8 cellular contexts compared by ENCODE assay signal in genomic region chr11:311008-311748, GRCh38. TPM values are rescaled to one million over a fixed set of nuclear protein-coding genes. Genes with fewer than 3 reads are reported as not detected.
DNase-seq lines count a peak whose midpoint lies in the region; ATAC-seq and TF ChIP-seq lines count a peak whose summit lies in the region.
"Not testable (repeated sequence)": the region's sequence is repeated elsewhere in the genome, so short reads cannot be mapped to it uniquely, and the experiment has no call there.
"Had no signal": no experiment of that assay in that cellular context is flagged by ENCODE, and none has a peak within 500 bp of the region (broad histone marks: within the 10 kb centered on the region; RNA-seq: fewer than 3 reads in every experiment).

No MANE protein-coding gene starts in this region.

- not testable (repeated sequence) for H3K27ac ChIP-seq in fibroblast of lung (ENCODE audit: insufficient read depth, low read length)

- H3K79me2 ChIP-seq in fibroblast of lung (ENCODE audit: control insufficient read depth, insufficient read depth, low read length): peaks cover 19% of the 10 kb centered on the region

- H3K9me3 Mint-ChIP-seq in memory B cell: not testable (repeated sequence)

- not testable (repeated sequence) for TF ChIP-seq CTCF in fibroblast of lung (conservative IDR thresholded peaks at IDR 0.05 in 1 of 2, IDR thresholded peaks at IDR 0.05 in 1 of 2; ENCODE audit: low read depth in 1 of 2, low read length in 2 of 2)

- H3K9ac ChIP-seq in adipocyte (ENCODE audit: low read length): peak overlapping the region; percentile 79
- H3K9ac ChIP-seq in fibroblast of lung (ENCODE audit: insufficient read depth, low read length): peak overlapping the region; percentile 53

- not testable (repeated sequence) for H3K27me3 ChIP-seq in adipocyte (replicated peaks; ENCODE audit: control insufficient read depth, insufficient read depth, low read length); fibroblast of lung (ENCODE audit: control insufficient read depth, insufficient read depth, low read length)

- H3K36me3 Mint-ChIP-seq in T-helper 17 cell (ENCODE audit: low read depth): peaks cover 14% of the 10 kb centered on the region
- not testable (repeated sequence) for H3K36me3 Mint-ChIP-seq in memory B cell

- H3K4me1 ChIP-seq in adipocyte (ENCODE audit: control insufficient read depth, insufficient read depth, low read length) (peaks cover 29% of the 10 kb centered on the region), fibroblast of lung (ENCODE audit: control insufficient read depth, extremely low read depth, insufficient read depth, low read length) (peaks cover 10% of the 10 kb centered on the region)

- not testable (repeated sequence) for H4K20me1 ChIP-seq in fibroblast of lung (ENCODE audit: control insufficient read depth, extremely low read depth, insufficient read depth, low read length)

- H3K4me2 ChIP-seq in fibroblast of lung (ENCODE audit: extremely low read depth, insufficient read depth, low read length): peak overlapping the region; percentile 48

- ATAC-seq in GM18502 (IDR thresholded peaks at IDR 0.05; ENCODE audit: poor library complexity, unreplicated experiment): peak; percentile 42
- peak; percentile 47 for ATAC-seq in HG03045 (IDR thresholded peaks at IDR 0.05; ENCODE audit: unreplicated experiment)
- ATAC-seq in T-helper 17 cell: peak; percentile 32
- peak; percentile 48 for ATAC-seq in memory B cell (ENCODE audit: low read depth)
- ATAC-seq in sciatic nerve: peak; percentile 4

- not testable (repeated sequence) for H3K36me3 ChIP-seq in adipocyte (ENCODE audit: control insufficient read depth, insufficient read depth, low read length, severe bottlenecking); fibroblast of lung (ENCODE audit: control insufficient read depth, insufficient read depth, low read length)

- peak overlapping the region; percentile 98 for H3K27ac Mint-ChIP-seq in T-helper 17 cell
- not testable (repeated sequence) for H3K27ac Mint-ChIP-seq in memory B cell

- not testable (repeated sequence) for DNase-seq in T-helper 17 cell; adipocyte (ENCODE audit: low read depth); fibroblast of lung (ENCODE audit: low read depth in 2 of 2); memory B cell (ENCODE audit: low spot score in 2 of 2); sciatic nerve (ENCODE audit: low spot score)

- intact Hi-C loops in sciatic nerve (cut with DNase I): not testable (repeated sequence)

- H2AFZ ChIP-seq in fibroblast of lung (ENCODE audit: low read length): not testable (repeated sequence)

- H3K4me1 Mint-ChIP-seq in T-helper 17 cell: peaks cover 48% of the 10 kb centered on the region
- H3K4me1 Mint-ChIP-seq in memory B cell: peaks cover 30% of the 10 kb centered on the region

- H3K4me3 ChIP-seq in adipocyte (ENCODE audit: low read length) (peak overlapping the region; percentile 52), fibroblast of lung (replicated peaks in 1 of 4; ENCODE audit: control extremely low read depth in 1 of 4, insufficient read depth in 1 of 4, low read depth in 3 of 4, low read length in 4 of 4) (peak overlapping the region in 2 of 4 experiments; percentile 26 to 35)

- not testable (repeated sequence) for H3K9me3 ChIP-seq in T-helper 17 cell (ENCODE audit: control insufficient read depth, low read length, poor library complexity, severe bottlenecking); adipocyte (ENCODE audit: control insufficient read depth, low read length); fibroblast of lung (ENCODE audit: control insufficient read depth, insufficient read depth, low read depth, low read length)

- not testable (repeated sequence) for H3K27me3 Mint-ChIP-seq in T-helper 17 cell, memory B cell

- H3K4me3 Mint-ChIP-seq in T-helper 17 cell (peak overlapping the region; percentile 99), memory B cell (peak overlapping the region; percentile 68)

RNA-seq across cellular contexts. Expression of gene IFITM1, which starts 2.7 kb away (rescaled TPM):
- total RNA-seq in T-helper 17 cell (100 to 1,000 TPM; 344 to 363 TPM), fibroblast of lung (21.1 and 41.6 TPM in 2 replicates), sciatic nerve (344 TPM)
- 54.9 and 93.0 TPM in 2 replicates for polyA plus RNA-seq in fibroblast of lung
- 57.9 and 94.3 TPM in 2 replicates for polyA plus RNA-seq in fibroblast of lung (2012)
- 219 and 381 TPM in 2 replicates for polyA minus RNA-seq in fibroblast of lung (ENCODE audit: low replicate concordance)

RNA-seq across cellular contexts. Expression of gene IFITM2, which starts 3.6 kb away (rescaled TPM):
- total RNA-seq in T-helper 17 cell (100 to 1,000 TPM; 550 to 570 TPM), fibroblast of lung (51.2 and 96.8 TPM in 2 replicates), sciatic nerve (853 TPM)
- 434 and 714 TPM in 2 replicates for polyA plus RNA-seq in fibroblast of lung
- 815 and 1,567 TPM in 2 replicates for polyA plus RNA-seq in fibroblast of lung (2012)
- 887 and 1,750 TPM in 2 replicates for polyA minus RNA-seq in fibroblast of lung (ENCODE audit: low replicate concordance)

RNA-seq across cellular contexts. Expression of gene IFITM3, which starts 9.5 kb away (rescaled TPM):
- total RNA-seq in T-helper 17 cell (10 to 100 TPM in 1 of 2 donors, 1 to 10 TPM in 1; 2.5 to 25.2 TPM), fibroblast of lung (74.1 and 76.0 TPM in 2 replicates), sciatic nerve (1,044 TPM)
- 482 and 876 TPM in 2 replicates for polyA plus RNA-seq in fibroblast of lung
- 1,434 and 2,771 TPM in 2 replicates for polyA plus RNA-seq in fibroblast of lung (2012)
- 1,383 and 3,346 TPM in 2 replicates for polyA minus RNA-seq in fibroblast of lung (ENCODE audit: low replicate concordance)

RNA-seq across cellular contexts. Expression of gene IFITM5, which starts 11.9 kb away (rescaled TPM):
- total RNA-seq in T-helper 17 cell (not detected), fibroblast of lung (0.50 TPM in 1 of 2 replicates, not detected in the other), sciatic nerve (not detected)
- polyA plus RNA-seq in fibroblast of lung: not detected in 2 replicates
- not detected in 2 replicates for polyA plus RNA-seq in fibroblast of lung (2012)
- not detected in 2 replicates for polyA minus RNA-seq in fibroblast of lung (ENCODE audit: low replicate concordance)
- total RNA-seq: urinary bladder had no signal
- polyA plus RNA-seq: urinary bladder had no signal

RNA-seq across cellular contexts. Expression of gene PGGHG, which starts 22.3 kb away (rescaled TPM):
- 100 to 1,000 TPM; 317 to 350 TPM for total RNA-seq in T-helper 17 cell
- total RNA-seq in fibroblast of lung: 8.4 and 8.5 TPM in 2 replicates
- 3.1 and 4.6 TPM in 2 replicates for polyA plus RNA-seq in fibroblast of lung
- polyA plus RNA-seq in fibroblast of lung (2012): 4.2 and 6.8 TPM in 2 replicates
- polyA minus RNA-seq in fibroblast of lung (ENCODE audit: low replicate concordance): 2.1 and 5.6 TPM in 2 replicates
- total RNA-seq in sciatic nerve: 60.3 TPM

Comparison
In these comparisons a context has a peak if more than half of its experiments do, and no peak if none do; other contexts are left out.
1. RNA of gene IFITM3, which starts 9.5 kb away (total RNA-seq): 1,044 TPM in sciatic nerve (single experiment); 74.1 to 76.0 TPM in fibroblast of lung and 2.5 to 25.2 TPM in T-helper 17 cell; every median in the first group is over 10 times any median in the second.
2. Peak in every context shown above with its lines, with median percentiles within 50 percentile points of each other: ATAC-seq.